Comparison of ENCODE assay signal across 36 cellular contexts in the genomic region with DNA sequence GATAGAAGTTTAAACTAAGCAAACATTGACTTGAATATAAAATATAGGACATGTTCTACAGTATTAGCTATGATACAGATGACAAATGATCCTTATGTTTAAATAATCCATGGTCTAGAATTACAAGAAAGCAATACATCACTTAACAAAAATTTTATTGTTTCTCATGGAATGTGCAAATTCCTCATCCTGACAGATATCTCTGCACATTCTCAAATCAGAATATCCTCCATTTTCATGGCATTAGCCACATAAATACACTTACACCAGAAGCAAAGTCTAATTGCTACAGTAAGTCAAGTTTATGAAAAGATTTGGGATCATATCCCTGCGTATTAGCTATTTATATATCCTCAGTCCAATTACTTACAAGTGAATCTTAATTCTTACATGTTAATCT. TPM values are rescaled to one million over a fixed set of nuclear protein-coding genes. Genes with fewer than 3 reads are reported as not detected.
"Had no signal": no experiment of that assay in that cellular context is flagged by ENCODE, and none has a peak within 500 bp of the region (broad histone marks: within the 10 kb centered on the region; RNA-seq: fewer than 3 reads in every experiment).

No MANE protein-coding gene starts in this region.

- H3K4me1 ChIP-seq: body of pancreas, breast epithelium had no signal

- H3K27me3 ChIP-seq: body of pancreas, brain microvascular endothelial cell, breast epithelium had no signal

- H3K27ac Mint-ChIP-seq: activated B cell treated with CpG ODN at 0.5 μM for 24 hours; activated CD4-positive, alpha-beta memory T cell treated with anti-CD3 and anti-CD28 coated beads for 36 hours; activated CD4-positive, alpha-beta T cell treated with anti-CD3 and anti-CD28 coated beads, Interleukin-2, amount 10 ng/mL, durations not matched to agents 24 days and 14 days; activated CD8-positive, alpha-beta T cell treated with anti-CD3 and anti-CD28 coated beads for 36 hours; activated naive CD4-positive, alpha-beta T cell treated with anti-CD3 and anti-CD28 coated beads, Interleukin-2, amount 10 ng/mL, durations not matched to agents 7 days and 5 days; activated naive CD4-positive, alpha-beta T cell treated with anti-CD3 and anti-CD28 coated beads, Interleukin-2, amount 50 U/mL, for 24 hours; activated naive CD8-positive, alpha-beta T cell; activated naive CD8-positive, alpha-beta T cell treated with anti-CD3 and anti-CD28 coated beads, Interleukin-2, amount 10 ng/mL, durations not matched to agents 7 days and 5 days; activated naive CD8-positive, alpha-beta T cell treated with anti-CD3 and anti-CD28 coated beads, Interleukin-2, amount 50 U/mL, for 24 hours; activated T-cell treated with anti-CD3 and anti-CD28 coated beads, Interleukin-2, amount 50 U/mL, for 72 hours; activated T-helper 1 cell treated with anti-CD3 and anti-CD28 coated beads, Interleukin-12 subunit alpha, Interleukin-12 subunit beta, Interleukin-2, Interleukin-4 antibody, amounts not matched to agents 30 ng/mL and 10 ng/mL and 1 ng/mL, durations not matched to agents 14 hours and 24 hours and 36 hours; activated T-helper 17 cell treated with anti-CD3 and anti-CD28 coated beads, Interleukin-2, amount 50 U/mL, for 72 hours; T-helper 1 cell treated with Interleukin-12 subunit alpha and Interleukin-12 subunit beta and Interleukin-4 antibody, amounts not matched to agents 30 μg/mL and 1 μg/mL, for 36 hours; T-helper 2 cell treated with Interferon-gamma antibody and Interleukin-4, amounts not matched to agents 5 μg/mL and 100 μg/mL, for 36 hours had no signal

- H3K4me3 Mint-ChIP-seq: activated B cell treated with CpG ODN at 0.5 μM for 24 hours; activated CD4-positive, alpha-beta memory T cell treated with anti-CD3 and anti-CD28 coated beads for 36 hours; activated CD4-positive, alpha-beta T cell treated with anti-CD3 and anti-CD28 coated beads, Interleukin-2, amount 10 ng/mL, durations not matched to agents 24 days and 14 days; activated CD8-positive, alpha-beta T cell treated with anti-CD3 and anti-CD28 coated beads for 36 hours; activated naive CD4-positive, alpha-beta T cell treated with anti-CD3 and anti-CD28 coated beads, Interleukin-2, amount 10 ng/mL, durations not matched to agents 7 days and 5 days; activated naive CD4-positive, alpha-beta T cell treated with anti-CD3 and anti-CD28 coated beads, Interleukin-2, amount 50 U/mL, for 24 hours; activated naive CD8-positive, alpha-beta T cell; activated naive CD8-positive, alpha-beta T cell treated with anti-CD3 and anti-CD28 coated beads, Interleukin-2, amount 10 ng/mL, durations not matched to agents 7 days and 5 days; activated naive CD8-positive, alpha-beta T cell treated with anti-CD3 and anti-CD28 coated beads, Interleukin-2, amount 50 U/mL, for 24 hours; activated T-cell treated with anti-CD3 and anti-CD28 coated beads, Interleukin-2, amount 50 U/mL, for 4 hours; activated T-cell treated with anti-CD3 and anti-CD28 coated beads, Interleukin-2, amount 50 U/mL, for 72 hours; activated T-helper 1 cell treated with anti-CD3 and anti-CD28 coated beads, Interleukin-12 subunit alpha, Interleukin-12 subunit beta, Interleukin-2, Interleukin-4 antibody, amounts not matched to agents 30 ng/mL and 10 ng/mL and 1 ng/mL, durations not matched to agents 14 hours and 24 hours and 36 hours; activated T-helper 17 cell treated with anti-CD3 and anti-CD28 coated beads, Interleukin-2, amount 50 U/mL, for 72 hours; T-helper 1 cell treated with Interleukin-12 subunit alpha and Interleukin-12 subunit beta and Interleukin-4 antibody, amounts not matched to agents 30 μg/mL and 1 μg/mL, for 36 hours; T-helper 2 cell treated with Interferon-gamma antibody and Interleukin-4, amounts not matched to agents 5 μg/mL and 100 μg/mL, for 36 hours had no signal

- H3K36me3 Mint-ChIP-seq: activated CD4-positive, alpha-beta memory T cell treated with anti-CD3 and anti-CD28 coated beads for 36 hours; activated naive CD4-positive, alpha-beta T cell treated with anti-CD3 and anti-CD28 coated beads, Interleukin-2, amount 10 ng/mL, durations not matched to agents 7 days and 5 days; activated naive CD4-positive, alpha-beta T cell treated with anti-CD3 and anti-CD28 coated beads, Interleukin-2, amount 50 U/mL, for 24 hours; activated naive CD8-positive, alpha-beta T cell; activated naive CD8-positive, alpha-beta T cell treated with anti-CD3 and anti-CD28 coated beads, Interleukin-2, amount 10 ng/mL, durations not matched to agents 7 days and 5 days had no signal

- H3K27me3 Mint-ChIP-seq: activated B cell treated with CpG ODN at 0.5 μM for 24 hours; activated CD4-positive, alpha-beta memory T cell treated with anti-CD3 and anti-CD28 coated beads for 36 hours; activated CD4-positive, alpha-beta T cell treated with anti-CD3 and anti-CD28 coated beads, Interleukin-2, amount 10 ng/mL, durations not matched to agents 24 days and 14 days; activated CD8-positive, alpha-beta T cell treated with anti-CD3 and anti-CD28 coated beads for 36 hours; activated naive CD4-positive, alpha-beta T cell treated with anti-CD3 and anti-CD28 coated beads, Interleukin-2, amount 10 ng/mL, durations not matched to agents 7 days and 5 days; activated naive CD4-positive, alpha-beta T cell treated with anti-CD3 and anti-CD28 coated beads, Interleukin-2, amount 50 U/mL, for 24 hours; activated naive CD8-positive, alpha-beta T cell; activated naive CD8-positive, alpha-beta T cell treated with anti-CD3 and anti-CD28 coated beads, Interleukin-2, amount 10 ng/mL, durations not matched to agents 7 days and 5 days; activated naive CD8-positive, alpha-beta T cell treated with anti-CD3 and anti-CD28 coated beads, Interleukin-2, amount 50 U/mL, for 24 hours; activated T-helper 17 cell treated with anti-CD3 and anti-CD28 coated beads, Interleukin-2, amount 50 U/mL, for 72 hours had no signal

- H3K36me3 ChIP-seq: brain microvascular endothelial cell, breast epithelium had no signal

- DNase-seq: activated B cell treated with CpG ODN at 0.5 μM for 24 hours; activated CD4-positive, alpha-beta memory T cell treated with anti-CD3 and anti-CD28 coated beads for 36 hours; activated CD4-positive, alpha-beta T cell treated with anti-CD3 and anti-CD28 coated beads for 4 hours; activated CD4-positive, alpha-beta T cell treated with anti-CD3 and anti-CD28 coated beads, Interleukin-2, amount 10 ng/mL, durations not matched to agents 24 days and 14 days; activated CD4-positive, alpha-beta T cell treated with anti-CD3 and anti-CD28 coated beads, Interleukin-2, amount 50 U/mL, for 1 hour; activated CD4-positive, alpha-beta T cell treated with anti-CD3 and anti-CD28 coated beads, Interleukin-2, amount 50 U/mL, for 4 hours; activated CD4-positive, CD25-positive, alpha-beta regulatory T cell treated with anti-CD3 and anti-CD28 coated beads, Interleukin-2, amount 50 U/mL, for 72 hours; activated CD8-positive, alpha-beta memory T cell treated with anti-CD3 and anti-CD28 coated beads, Interleukin-2, amount 50 U/mL, for 4 hours; activated CD8-positive, alpha-beta T cell treated with anti-CD3 and anti-CD28 coated beads for 36 hours; activated effector memory CD4-positive, alpha-beta T cell treated with Interleukin-2 at 50 U/mL for 16 hours; activated gamma-delta T cell; activated naive CD4-positive, alpha-beta T cell treated with anti-CD3 and anti-CD28 coated beads, Interleukin-2, amount 10 ng/mL, durations not matched to agents 7 days and 5 days; activated naive CD4-positive, alpha-beta T cell treated with Interleukin-2 at 50 U/mL for 16 hours; activated naive CD8-positive, alpha-beta T cell treated with anti-CD3 and anti-CD28 coated beads, Interleukin-2, amount 10 ng/mL, durations not matched to agents 7 days and 5 days; activated naive CD8-positive, alpha-beta T cell treated with anti-CD3 and anti-CD28 coated beads, Interleukin-2, amount 50 U/mL, for 24 hours; activated T-cell treated with anti-CD3 and anti-CD28 coated beads for 4 hours; activated T-cell treated with anti-CD3 and anti-CD28 coated beads, Interleukin-2, amount 50 U/mL, for 1 hour; activated T-cell treated with anti-CD3 and anti-CD28 coated beads, Interleukin-2, amount 50 U/mL, for 4 hours; activated T-cell treated with anti-CD3 and anti-CD28 coated beads, Interleukin-2, amount 50 U/mL, for 72 hours; aorta; body of pancreas; brain microvascular endothelial cell; central memory CD4-positive, alpha-beta T cell; SW 1271; T-helper 1 cell; T-helper 2 cell; T-helper 9 cell had no signal

- H3K4me1 Mint-ChIP-seq: activated B cell treated with CpG ODN at 0.5 μM for 24 hours; activated CD4-positive, alpha-beta T cell treated with anti-CD3 and anti-CD28 coated beads, Interleukin-2, amount 10 ng/mL, durations not matched to agents 24 days and 14 days; activated naive CD4-positive, alpha-beta T cell treated with anti-CD3 and anti-CD28 coated beads, Interleukin-2, amount 10 ng/mL, durations not matched to agents 7 days and 5 days; activated naive CD4-positive, alpha-beta T cell treated with anti-CD3 and anti-CD28 coated beads, Interleukin-2, amount 50 U/mL, for 24 hours; activated naive CD8-positive, alpha-beta T cell treated with anti-CD3 and anti-CD28 coated beads, Interleukin-2, amount 10 ng/mL, durations not matched to agents 7 days and 5 days; activated naive CD8-positive, alpha-beta T cell treated with anti-CD3 and anti-CD28 coated beads, Interleukin-2, amount 50 U/mL, for 24 hours; activated T-helper 17 cell treated with anti-CD3 and anti-CD28 coated beads, Interleukin-2, amount 50 U/mL, for 72 hours had no signal

- ATAC-seq: activated CD8-positive, alpha-beta T cell treated with anti-CD3 and anti-CD28 coated beads for 36 hours; activated naive CD8-positive, alpha-beta T cell treated with anti-CD3 and anti-CD28 coated beads, Interleukin-2, amount 50 U/mL, for 24 hours; activated T-cell treated with anti-CD3 and anti-CD28 coated beads, Interleukin-2, amount 50 U/mL, for 4 hours; activated T-cell treated with anti-CD3 and anti-CD28 coated beads, Interleukin-2, amount 50 U/mL, for 72 hours; activated T-helper 17 cell treated with anti-CD3 and anti-CD28 coated beads, Interleukin-2, amount 50 U/mL, for 72 hours; body of pancreas had no signal

- H3K27ac ChIP-seq: body of pancreas, brain microvascular endothelial cell, breast epithelium, VCaP had no signal

- H3K9me3 Mint-ChIP-seq: activated B cell treated with CpG ODN at 0.5 μM for 24 hours; activated CD4-positive, alpha-beta T cell treated with anti-CD3 and anti-CD28 coated beads, Interleukin-2, amount 10 ng/mL, durations not matched to agents 24 days and 14 days; activated CD8-positive, alpha-beta T cell treated with anti-CD3 and anti-CD28 coated beads for 36 hours; activated naive CD4-positive, alpha-beta T cell treated with anti-CD3 and anti-CD28 coated beads, Interleukin-2, amount 50 U/mL, for 24 hours; activated naive CD8-positive, alpha-beta T cell treated with anti-CD3 and anti-CD28 coated beads, Interleukin-2, amount 10 ng/mL, durations not matched to agents 7 days and 5 days; activated naive CD8-positive, alpha-beta T cell treated with anti-CD3 and anti-CD28 coated beads, Interleukin-2, amount 50 U/mL, for 24 hours; activated T-helper 1 cell treated with anti-CD3 and anti-CD28 coated beads, Interleukin-12 subunit alpha, Interleukin-12 subunit beta, Interleukin-2, Interleukin-4 antibody, amounts not matched to agents 30 ng/mL and 10 ng/mL and 1 ng/mL, durations not matched to agents 14 hours and 24 hours and 36 hours; T-helper 1 cell treated with Interleukin-12 subunit alpha and Interleukin-12 subunit beta and Interleukin-4 antibody, amounts not matched to agents 30 μg/mL and 1 μg/mL, for 36 hours; T-helper 2 cell treated with Interferon-gamma antibody and Interleukin-4, amounts not matched to agents 5 μg/mL and 100 μg/mL, for 36 hours had no signal

- H3K9me3 ChIP-seq: body of pancreas, breast epithelium had no signal

- H3K4me3 ChIP-seq: body of pancreas, breast epithelium had no signal

RNA-seq across cellular contexts. Expression of gene PCLO, which starts 57.6 kb away (rescaled TPM):
- total RNA-seq: activated CD4-positive, alpha-beta T cell treated with anti-CD3 and anti-CD28 coated beads, Interleukin-2, amount 10 ng/mL, durations not matched to agents 24 days and 14 days; activated CD8-positive, alpha-beta memory T cell treated with anti-CD3 and anti-CD28 coated beads for 36 hours; activated CD8-positive, alpha-beta T cell treated with anti-CD3 and anti-CD28 coated beads for 36 hours; activated naive CD8-positive, alpha-beta T cell treated with anti-CD3 and anti-CD28 coated beads, Interleukin-2, amount 10 ng/mL, durations not matched to agents 7 days and 5 days; activated T-helper 1 cell treated with anti-CD3 and anti-CD28 coated beads, Interleukin-12 subunit alpha, Interleukin-12 subunit beta, Interleukin-2, Interleukin-4 antibody, amounts not matched to agents 30 ng/mL and 10 ng/mL and 1 ng/mL, durations not matched to agents 14 hours and 24 hours and 36 hours had no signal
